Comparison of ENCODE assay signal across 21 cellular contexts in the genomic region with DNA sequence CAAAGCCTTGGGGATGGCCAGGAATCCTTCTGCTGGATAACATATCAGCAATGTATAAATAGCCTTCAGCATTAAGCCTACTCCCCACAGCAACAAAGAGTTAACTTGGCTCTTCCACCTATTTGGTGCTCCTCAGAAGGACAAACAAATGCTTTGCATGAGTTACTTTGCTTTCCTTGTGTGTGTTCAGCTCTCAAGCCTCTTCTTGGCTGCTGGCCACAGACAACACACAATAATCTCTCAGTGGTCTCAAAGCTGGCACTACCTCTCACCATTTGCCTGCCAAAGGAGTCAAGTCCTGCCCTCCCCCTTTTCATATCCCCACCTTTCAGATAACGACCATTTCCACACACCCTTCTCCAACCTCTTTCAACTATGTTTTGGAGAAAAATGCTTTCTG. TPM values are rescaled to one million over a fixed set of nuclear protein-coding genes. Genes with fewer than 3 reads are reported as not detected.
DNase-seq lines count a peak whose midpoint lies in the region; TF ChIP-seq lines count a peak whose summit lies in the region.
"Had no signal": no experiment of that assay in that cellular context is flagged by ENCODE, and none has a peak within 500 bp of the region (broad histone marks: within the 10 kb centered on the region; RNA-seq: fewer than 3 reads in every experiment).

No MANE protein-coding gene starts in this region.

- DNase-seq in NCI-H1048 (lab: John Stamatoyannopoulos, UW) (peak; percentile 73), NCI-H526 treated with DMSO at 0.1 percent for 48 hours (lab: John Stamatoyannopoulos, UW) (peak; percentile 84), fibroblast of the aortic adventitia (ENCODE audit: low read depth) (peak; percentile 3), retinal pigment epithelial cell (ENCODE audit: low read depth) (peak; percentile 74), NCI-H524 (lab: John Stamatoyannopoulos, UW) (no peak)
- no peak for DNase-seq in stimulated activated naive CD4-positive, alpha-beta T cell treated with Interleukin-2 at 50 U/mL for 16 hours (lab: John Stamatoyannopoulos, UW)
- no peak for DNase-seq in stimulated activated CD4-positive, alpha-beta T cell treated with anti-CD3 and anti-CD28 coated beads, Interleukin-2, amount 100 ng/mL, for 48 hours
- DNase-seq: activated CD4-positive, alpha-beta T cell treated with anti-CD3 and anti-CD28 coated beads, Interleukin-2, amount 50 U/mL, for 4 hours; activated naive CD4-positive, alpha-beta T cell treated with anti-CD3 and anti-CD28 coated beads for 36 hours; activated T-cell treated with anti-CD3 and anti-CD28 coated beads, Interleukin-2, amount 50 U/mL, for 1 hour; Calu3; cortex of kidney; foreskin fibroblast; GDM1; left lung; MM.1S; mucosa of descending colon; right lobe of liver; stimulated activated naive CD8-positive, alpha-beta T cell treated with anti-CD3 and anti-CD28 coated beads, Interleukin-15, Interleukin-2, amounts not matched to agents 100 U/mL and 50 U/mL, for 24 hours; SW 1271 had no signal

- TF ChIP-seq CTCF in fibroblast of the aortic adventitia (IDR thresholded peaks at IDR 0.05; ENCODE audit: insufficient read depth, low read length) (no peak), retinal pigment epithelial cell (conservative IDR thresholded peaks at IDR 0.05; ENCODE audit: low read depth, low read length) (no peak)

- no peak overlapping the region for H3K4me3 ChIP-seq in fibroblast of the aortic adventitia (ENCODE audit: low read depth, low read length)
- no peak overlapping the region for H3K4me3 ChIP-seq in retinal pigment epithelial cell (ENCODE audit: low read length)
- H3K4me3 ChIP-seq: GM12878, left lung, mucosa of descending colon, right lobe of liver had no signal

RNA-seq across cellular contexts. Expression of a gene that starts 17.5 kb away (rescaled TPM):
- 1.5 TPM in 1 of 2 replicates, not detected in the other for total RNA-seq in fibroblast of the aortic adventitia (ENCODE audit: low replicate concordance)

Comparison
In these comparisons a context has a peak if more than half of its experiments do, and no peak if none do; other contexts are left out.
1. DNase-seq: peak in NCI-H1048 (single experiment), NCI-H526 treated with DMSO at 0.1 percent for 48 hours (single experiment), fibroblast of the aortic adventitia (single experiment) and retinal pigment epithelial cell (single experiment); none in NCI-H524 (0 of 2), stimulated activated naive CD4-positive, alpha-beta T cell treated with Interleukin-2 at 50 U/mL for 16 hours (single experiment) and stimulated activated CD4-positive, alpha-beta T cell treated with anti-CD3 and anti-CD28 coated beads, Interleukin-2, amount 100 ng/mL, for 48 hours (0 of 2).